Comparison of ENCODE assay signal across 11 cellular contexts in genomic region chr10:4678023-4678950, GRCh38.
DNase-seq lines count a peak whose midpoint lies in the region; ATAC-seq and TF ChIP-seq lines count a peak whose summit lies in the region.
"Had no signal": no experiment of that assay in that cellular context is flagged by ENCODE, and none has a peak within 500 bp of the region (broad histone marks: within the 10 kb centered on the region; RNA-seq: fewer than 3 reads in every experiment).

No MANE protein-coding gene starts in this region.

- no peaks in the 10 kb centered on the region for H3K27me3 Mint-ChIP-seq in chondrocyte (ENCODE audit: low read depth)
- peaks cover 57% of the 10 kb centered on the region for H3K27me3 Mint-ChIP-seq in activated T-cell treated with anti-CD3 and anti-CD28 coated beads, Interleukin-2, amount 50 U/mL, for 24 hours

- peak overlapping the region; percentile 8 for H3K14ac ChIP-seq in IMR-90 (replicated peaks; ENCODE audit: low read depth, low read length)

- H3K4me1 ChIP-seq in IMR-90 (ENCODE audit: control insufficient read depth, insufficient read depth, low read length) = peaks cover 8% of the 10 kb centered on the region; the same call in 1 of the 2 replicates
- peaks cover 18% of the 10 kb centered on the region for H3K4me1 ChIP-seq in suprapubic skin
- H3K4me1 ChIP-seq: prostate gland had no signal

- ATAC-seq in IMR-90 (ENCODE audit: low read depth) (peak; percentile 94), GM19395 (IDR thresholded peaks at IDR 0.05; ENCODE audit: unreplicated experiment) (no peak)

- H3K27me3 ChIP-seq in IMR-90 (ENCODE audit: control insufficient read depth, insufficient read depth, low read length) (no peaks in the 10 kb centered on the region), suprapubic skin (no peaks in the 10 kb centered on the region)

- H3K27ac ChIP-seq in IMR-90 (ENCODE audit: insufficient read depth, low read length) = 0 out of 2 replicates have a peak overlapping the region, but pooled peaks have one; percentile 3
- peak overlapping the region; percentile 80 for H3K27ac ChIP-seq in suprapubic skin
- no peak overlapping the region for H3K27ac ChIP-seq in substantia nigra (ENCODE audit: low read depth, low read length, poor library complexity, severe bottlenecking)
- H3K27ac ChIP-seq: prostate gland had no signal

- peak overlapping the region; percentile 73 for H2BK20ac ChIP-seq in IMR-90 (ENCODE audit: low read depth, low read length)

- H3K56ac ChIP-seq in IMR-90 (ENCODE audit: extremely low read depth, insufficient read depth, low read length) = 0 out of 2 replicates have a peak overlapping the region, but pooled peaks have one; percentile 20

- peak; percentile 11 for TF ChIP-seq EP300 in suprapubic skin (IDR thresholded peaks at IDR 0.05)

- peaks cover 5% of the 10 kb centered on the region for H3K9me3 Mint-ChIP-seq in chondrocyte (ENCODE audit: low read depth)
- H3K9me3 Mint-ChIP-seq in activated T-cell treated with anti-CD3 and anti-CD28 coated beads, Interleukin-2, amount 50 U/mL, for 24 hours = no peaks in the 10 kb centered on the region

- H4K5ac ChIP-seq in IMR-90 (ENCODE audit: low read depth, low read length) = peak overlapping the region; percentile 43

- peak overlapping the region; percentile 29 for H3K4ac ChIP-seq in IMR-90 (ENCODE audit: low read depth, low read length)

- H3K4me2 ChIP-seq in IMR-90 (ENCODE audit: low read depth, low read length) = peak overlapping the region; percentile 14; the same call in 1 of the 2 replicates

- H3K36me3 ChIP-seq in IMR-90 (ENCODE audit: control insufficient read depth, insufficient read depth, low read length) (no peaks in the 10 kb centered on the region), suprapubic skin (no peaks in the 10 kb centered on the region)
- H3K36me3 ChIP-seq: prostate gland had no signal

- H3K4me3 Mint-ChIP-seq in chondrocyte (ENCODE audit: unreplicated experiment) = peak overlapping the region; percentile 11
- H3K4me3 Mint-ChIP-seq in activated T-cell treated with anti-CD3 and anti-CD28 coated beads, Interleukin-2, amount 50 U/mL, for 24 hours = no peak overlapping the region

- H3K9me1 ChIP-seq in IMR-90 (ENCODE audit: insufficient read depth, low read length) = peaks cover 3% of the 10 kb centered on the region; the same call in 1 of the 2 replicates

- TF ChIP-seq CTCF in IMR-90 (conservative IDR thresholded peaks at IDR 0.05; ENCODE audit: low read depth, low read length) (no peak), chondrocyte (IDR thresholded peaks at IDR 0.05) (no peak), suprapubic skin (IDR thresholded peaks at IDR 0.05) (no peak)

- peak overlapping the region; percentile 79; the same call in 1 of the 2 replicates for H3K18ac ChIP-seq in IMR-90 (ENCODE audit: low read depth, low read length)

- in situ Hi-C loops in IMR-90 (cut with MboI; ENCODE audit: low sequenced_read_pairs) = no loop called here

- H2AFZ ChIP-seq in IMR-90 (replicated peaks; ENCODE audit: low read length, poor library complexity) = peak overlapping the region; percentile 4

- H3K79me1 ChIP-seq in IMR-90 (ENCODE audit: low read depth in 1 of 2, low read length in 2 of 2) = peaks cover 0 to 6% of the 10 kb centered on the region in 2 experiments; a peak in 1 of 4 replicates

- no peak for TF ChIP-seq RAD21 in IMR-90 (IDR thresholded peaks at IDR 0.05; ENCODE audit: low read length)

- H4K8ac ChIP-seq in IMR-90 (ENCODE audit: low read depth in 2 of 2, low read length in 2 of 2) = peak overlapping the region; percentile 38 to 78; a peak in 3 of 4 replicates

- BruUV-seq in IMR-90 (replicated peaks; lab: Mats Ljungman, UMichigan) = no TSS peak

- POLR2A ChIA-PET in IMR-90 (lab: Charles Lee; ENCODE audit: unreplicated experiment) = no interaction called here

- H3K36me3 Mint-ChIP-seq in chondrocyte (ENCODE audit: low read depth) = no peaks in the 10 kb centered on the region
- H3K36me3 Mint-ChIP-seq in activated T-cell treated with anti-CD3 and anti-CD28 coated beads, Interleukin-2, amount 50 U/mL, for 24 hours (ENCODE audit: low read depth) = no peaks in the 10 kb centered on the region

- H3K23ac ChIP-seq in IMR-90 (ENCODE audit: low read depth, low read length) = peak overlapping the region; percentile 15; the same call in 1 of the 2 replicates

- intact Hi-C loops in IMR-90 (cut with micrococcal nuclease) = no loop called here

- H4K91ac ChIP-seq in IMR-90 (ENCODE audit: insufficient read depth, low read depth, low read length) = peak overlapping the region; percentile 53; the same call in 1 of the 2 replicates

- H3K27ac Mint-ChIP-seq in chondrocyte (ENCODE audit: unreplicated experiment) = peak overlapping the region; percentile 88
- H3K27ac Mint-ChIP-seq in activated T-cell treated with anti-CD3 and anti-CD28 coated beads, Interleukin-2, amount 50 U/mL, for 24 hours = no peak overlapping the region

- DNase-seq in IMR-90 = peak; percentile 91
- no peak for DNase-seq in chondrocyte (ENCODE audit: low spot score)
- peak; percentile 75 for DNase-seq in kidney tubule cell (ENCODE audit: low spot score)
- no peak for DNase-seq in suprapubic skin (ENCODE audit: low spot score in 2 of 2)
- no peak for DNase-seq in activated T-cell treated with anti-CD3 and anti-CD28 coated beads, Interleukin-2, amount 50 U/mL, for 24 hours
- no peak for DNase-seq in substantia nigra (lab: John Stamatoyannopoulos, UW)
- DNase-seq in NCI-H1092 treated with DMSO at 0.1 percent for 48 hours (lab: John Stamatoyannopoulos, UW) = no peak
- DNase-seq: activated naive CD4-positive, alpha-beta T cell treated with anti-CD3 and anti-CD28 coated beads, Interleukin-2, amount 50 U/mL, for 16 hours; MM.1S had no signal

- WGBS in IMR-90 (ENCODE audit: extremely low coverage in 2 of 2, insufficient read length in 1 of 2), 2 experiments = 90% methylated on average over 2 of the region's 11 CpGs; no CpG with 5 or more reads in 1 of the 2 experiments
- WGBS in suprapubic skin = 55% methylated on average over 11 of the region's 11 CpGs

- peak overlapping the region; percentile 79 for H2BK5ac ChIP-seq in IMR-90 (ENCODE audit: low read depth, low read length, poor library complexity, severe bottlenecking)

- peaks cover 36% of the 10 kb centered on the region for H3K4me1 Mint-ChIP-seq in chondrocyte (ENCODE audit: low read depth)
- peaks cover 2% of the 10 kb centered on the region for H3K4me1 Mint-ChIP-seq in activated T-cell treated with anti-CD3 and anti-CD28 coated beads, Interleukin-2, amount 50 U/mL, for 24 hours (ENCODE audit: low read depth)

- TF ChIP-seq POLR2A in IMR-90 (IDR thresholded peaks at IDR 0.05; ENCODE audit: low read depth, low read length) (no peak), suprapubic skin (IDR thresholded peaks at IDR 0.05) (no peak)

- H2AK9ac ChIP-seq in IMR-90 (replicated peaks; ENCODE audit: low read depth, low read length, poor library complexity) = no peak overlapping the region

- H3K9ac ChIP-seq in IMR-90 (ENCODE audit: low read depth, low read length) = no peak overlapping the region

- peak overlapping the region; percentile 83 for H2BK120ac ChIP-seq in IMR-90 (ENCODE audit: low read depth, low read length)

- dilution Hi-C loops in IMR-90 (cut with HindIII; ENCODE audit: low sequenced_read_pairs, unreplicated experiment) = no loop called here

- H3K4me3 ChIP-seq in IMR-90 (ENCODE audit: insufficient read depth, low read depth, low read length) (no peak overlapping the region), suprapubic skin (no peak overlapping the region)
- H3K4me3 ChIP-seq: prostate gland had no signal

- CTCF ChIA-PET in IMR-90 (lab: Yijun Ruan, JAX) = interaction anchor here (0.9 kb wide), 1 partner anchor 21 kb away, joined by 3 read pairs; no protein-coding TSS in a partner anchor

- no peaks in the 10 kb centered on the region for H4K20me1 ChIP-seq in IMR-90 (ENCODE audit: insufficient read depth, low read length)

- H2BK15ac ChIP-seq in IMR-90 (ENCODE audit: low read depth, low read length) = peak overlapping the region; percentile 83; the same call in 2 of the 3 replicates

- H3K9me3 ChIP-seq in IMR-90 (ENCODE audit: control insufficient read depth, insufficient read depth, low read length) = no peaks in the 10 kb centered on the region
- no peaks in the 10 kb centered on the region for H3K9me3 ChIP-seq in suprapubic skin
- H3K9me3 ChIP-seq: prostate gland had no signal

- peak overlapping the region; percentile 83 for H2AK5ac ChIP-seq in IMR-90 (ENCODE audit: low read depth, low read length)

TF ChIP-seq in IMR-90, 13 proteins besides CTCF, POLR2A, EP300 and RAD21 (continues in another document):
- TF ChIP-seq CHD1 (IDR thresholded peaks at IDR 0.05; ENCODE audit: low read depth, low read length) = no peak
- TF ChIP-seq MXI1 (IDR thresholded peaks at IDR 0.05; ENCODE audit: borderline replicate concordance, low read depth, low read length) = no peak
- no peak for TF ChIP-seq RFX5 (IDR thresholded peaks at IDR 0.05; ENCODE audit: low read depth, low read length)
- peak; percentile 82 for TF ChIP-seq NFE2L2 (IDR thresholded peaks at IDR 0.05; ENCODE audit: low read depth, low read length)
- no peak for TF ChIP-seq BHLHE40 (IDR thresholded peaks at IDR 0.05; ENCODE audit: low read depth, low read length)
- TF ChIP-seq RCOR1 (IDR thresholded peaks at IDR 0.05; ENCODE audit: insufficient replicate concordance, low read length) = peak; percentile 61
- TF ChIP-seq USF2 (IDR thresholded peaks at IDR 0.05; ENCODE audit: low read depth, low read length) = no peak
- TF ChIP-seq CEBPB (IDR thresholded peaks at IDR 0.05; ENCODE audit: low read depth, low read length) = 0 out of 2 replicates have a peak, but pooled peaks have one; percentile 27
- no peak for TF ChIP-seq MAZ (IDR thresholded peaks at IDR 0.05; ENCODE audit: borderline replicate concordance, low read depth, low read length)
- TF ChIP-seq FOS (IDR thresholded peaks at IDR 0.05; ENCODE audit: low read depth, low read length) = peak; percentile 66
- no peak for TF ChIP-seq SMC3 (IDR thresholded peaks at IDR 0.05; ENCODE audit: low read depth, low read length)

Comparison
In these comparisons a context has a peak if more than half of its experiments do, and no peak if none do; other contexts are left out.
1. DNase-seq: peak in IMR-90 (single experiment) and kidney tubule cell (single experiment); none in chondrocyte (single experiment), suprapubic skin (0 of 2), activated T-cell treated with anti-CD3 and anti-CD28 coated beads, Interleukin-2, amount 50 U/mL, for 24 hours (single experiment), substantia nigra (0 of 49) and NCI-H1092 treated with DMSO at 0.1 percent for 48 hours (single experiment).